Comparison of ENCODE assay signal across 37 cellular contexts in genomic region chr6:36292170-36292569, GRCh38. TPM values are rescaled to one million over a fixed set of nuclear protein-coding genes. Genes with fewer than 3 reads are reported as not detected.
"Had no signal": no experiment of that assay in that cellular context is flagged by ENCODE, and none has a peak within 500 bp of the region (broad histone marks: within the 10 kb centered on the region; RNA-seq: fewer than 3 reads in every experiment).

No MANE protein-coding gene starts in this region.

- H3K27me3 Mint-ChIP-seq: activated CD4-positive, alpha-beta memory T cell treated with anti-CD3 and anti-CD28 coated beads, Interleukin-2, amount 10 ng/mL, durations not matched to agents 7 days and 5 days had no signal

- H3K27me3 ChIP-seq: adrenal gland, body of pancreas, SJCRH30 had no signal

- H3K36me3 ChIP-seq: adrenal gland, breast epithelium, SJCRH30, WERI-Rb-1 had no signal

- H3K4me3 ChIP-seq: adrenal gland, body of pancreas, breast epithelium, SJCRH30, SK-N-MC had no signal

- H3K36me3 Mint-ChIP-seq: activated CD8-positive, alpha-beta memory T cell treated with anti-CD3 and anti-CD28 coated beads, Interleukin-2, amount 10 ng/mL, durations not matched to agents 7 days and 5 days; activated naive CD4-positive, alpha-beta T cell treated with anti-CD3 and anti-CD28 coated beads, Interleukin-2, amount 50 U/mL, for 72 hours had no signal

- FAIRE-seq: astrocyte had no signal

- DNase-seq: activated CD4-positive, alpha-beta memory T cell treated with anti-CD3 and anti-CD28 coated beads, Interleukin-2, amount 10 ng/mL, durations not matched to agents 7 days and 5 days; activated CD4-positive, alpha-beta T cell treated with anti-CD3 and anti-CD28 coated beads for 1 hour; activated CD4-positive, alpha-beta T cell treated with anti-CD3 and anti-CD28 coated beads for 48 hours; activated CD4-positive, CD25-positive, alpha-beta regulatory T cell; activated CD8-positive, alpha-beta memory T cell treated with anti-CD3 and anti-CD28 coated beads for 24 hours; activated CD8-positive, alpha-beta memory T cell treated with anti-CD3 and anti-CD28 coated beads, Interleukin-2, amount 10 ng/mL, durations not matched to agents 7 days and 5 days; activated CD8-positive, alpha-beta memory T cell treated with anti-CD3 and anti-CD28 coated beads, Interleukin-2, amount 50 U/mL, for 48 hours; activated gamma-delta T cell; activated naive CD4-positive, alpha-beta T cell treated with anti-CD3 and anti-CD28 coated beads for 36 hours; activated T-cell treated with anti-CD3 and anti-CD28 coated beads, Interleukin-2, amount 50 U/mL, for 72 hours; adrenal gland; body of pancreas; caudate nucleus; cerebellar nuclear complex; NCI-H1092 treated with DMSO at 0.1 percent for 48 hours; NCI-H1417; NCI-H146; NCI-H187; NCI-H2029 treated with DMSO at 0.1 percent for 48 hours; NCI-H2107; NCI-H2171; NCI-H446; NCI-H524 treated with DMSO at 0.1 percent for 48 hours; SHP77; SJCRH30; T1000; WERI-Rb-1 had no signal

- H3K9me3 Mint-ChIP-seq: activated CD4-positive, alpha-beta memory T cell treated with anti-CD3 and anti-CD28 coated beads, Interleukin-2, amount 10 ng/mL, durations not matched to agents 7 days and 5 days; activated naive CD4-positive, alpha-beta T cell treated with anti-CD3 and anti-CD28 coated beads for 36 hours; activated naive CD4-positive, alpha-beta T cell treated with anti-CD3 and anti-CD28 coated beads, Interleukin-2, amount 50 U/mL, for 72 hours; activated T-cell treated with anti-CD3 and anti-CD28 coated beads, Interleukin-2, amount 50 U/mL, for 72 hours; activated T-helper 2 cell treated with anti-CD3 and anti-CD28 coated beads, Interferon-gamma antibody, Interleukin-2, Interleukin-4, amounts not matched to agents 10 μg/mL and 5 μg/mL and 100 μg/mL, durations not matched to agents 14 hours and 24 hours and 36 hours had no signal

- H3K4me3 Mint-ChIP-seq: activated CD4-positive, alpha-beta memory T cell treated with anti-CD3 and anti-CD28 coated beads, Interleukin-2, amount 10 ng/mL, durations not matched to agents 7 days and 5 days; activated CD8-positive, alpha-beta memory T cell treated with anti-CD3 and anti-CD28 coated beads, Interleukin-2, amount 10 ng/mL, durations not matched to agents 7 days and 5 days; activated naive CD4-positive, alpha-beta T cell treated with anti-CD3 and anti-CD28 coated beads for 36 hours; activated T-cell treated with anti-CD3 and anti-CD28 coated beads, Interleukin-2, amount 50 U/mL, for 72 hours had no signal

- H3K27ac ChIP-seq: adrenal gland, body of pancreas, breast epithelium, KMS-11, SJCRH30, SK-N-MC, WERI-Rb-1 had no signal

- H3K4me1 ChIP-seq: body of pancreas, breast epithelium, SJCRH30 had no signal

- H3K9me3 ChIP-seq: adrenal gland, body of pancreas, breast epithelium, SJCRH30 had no signal

- H3K27ac Mint-ChIP-seq: activated CD4-positive, alpha-beta memory T cell treated with anti-CD3 and anti-CD28 coated beads, Interleukin-2, amount 10 ng/mL, durations not matched to agents 7 days and 5 days; activated CD8-positive, alpha-beta memory T cell treated with anti-CD3 and anti-CD28 coated beads, Interleukin-2, amount 10 ng/mL, durations not matched to agents 7 days and 5 days; activated naive CD4-positive, alpha-beta T cell treated with anti-CD3 and anti-CD28 coated beads for 36 hours; activated T-cell treated with anti-CD3 and anti-CD28 coated beads, Interleukin-2, amount 50 U/mL, for 72 hours; activated T-helper 2 cell treated with anti-CD3 and anti-CD28 coated beads, Interferon-gamma antibody, Interleukin-2, Interleukin-4, amounts not matched to agents 10 μg/mL and 5 μg/mL and 100 μg/mL, durations not matched to agents 14 hours and 24 hours and 36 hours had no signal

RNA-seq across cellular contexts. Expression of gene PNPLA1, which starts 22.3 kb away (rescaled TPM):
- total RNA-seq: activated CD8-positive, alpha-beta memory T cell treated with anti-CD3 and anti-CD28 coated beads, Interleukin-2, amount 10 ng/mL, durations not matched to agents 7 days and 5 days; activated naive CD4-positive, alpha-beta T cell treated with anti-CD3 and anti-CD28 coated beads for 36 hours; activated naive CD4-positive, alpha-beta T cell treated with anti-CD3 and anti-CD28 coated beads, Interleukin-2, amount 50 U/mL, for 72 hours; activated T-cell treated with anti-CD3 and anti-CD28 coated beads, Interleukin-2, amount 50 U/mL, for 72 hours; activated T-helper 2 cell treated with anti-CD3 and anti-CD28 coated beads, Interferon-gamma antibody, Interleukin-2, Interleukin-4, amounts not matched to agents 10 μg/mL and 5 μg/mL and 100 μg/mL, durations not matched to agents 14 hours and 24 hours and 36 hours; astrocyte; body of pancreas; breast epithelium; RPMI7951; SJCRH30; T-helper 1 cell treated with Interleukin-12 subunit alpha and Interleukin-12 subunit beta and Interleukin-4 antibody, amounts not matched to agents 30 ng/mL and 1 ng/mL, for 36 hours; T-helper 2 cell treated with Interferon-gamma antibody and Interleukin-4, amounts not matched to agents 100 ng/mL and 5 ng/mL, for 36 hours had no signal

RNA-seq across cellular contexts. Expression of gene BNIP5, which starts 44.5 kb away (rescaled TPM):
- total RNA-seq: activated CD4-positive, alpha-beta memory T cell treated with anti-CD3 and anti-CD28 coated beads, Interleukin-2, amount 10 ng/mL, durations not matched to agents 7 days and 5 days; activated CD8-positive, alpha-beta memory T cell treated with anti-CD3 and anti-CD28 coated beads, Interleukin-2, amount 10 ng/mL, durations not matched to agents 7 days and 5 days; activated naive CD4-positive, alpha-beta T cell treated with anti-CD3 and anti-CD28 coated beads for 36 hours; activated naive CD4-positive, alpha-beta T cell treated with anti-CD3 and anti-CD28 coated beads, Interleukin-2, amount 50 U/mL, for 72 hours; activated T-cell treated with anti-CD3 and anti-CD28 coated beads, Interleukin-2, amount 50 U/mL, for 72 hours; activated T-helper 2 cell treated with anti-CD3 and anti-CD28 coated beads, Interferon-gamma antibody, Interleukin-2, Interleukin-4, amounts not matched to agents 10 μg/mL and 5 μg/mL and 100 μg/mL, durations not matched to agents 14 hours and 24 hours and 36 hours; adrenal gland; astrocyte; M059J; RPMI7951; T-helper 1 cell treated with Interleukin-12 subunit alpha and Interleukin-12 subunit beta and Interleukin-4 antibody, amounts not matched to agents 30 ng/mL and 1 ng/mL, for 36 hours; T-helper 2 cell treated with Interferon-gamma antibody and Interleukin-4, amounts not matched to agents 100 ng/mL and 5 ng/mL, for 36 hours had no signal
